ENCODE assay signal across 26 cellular contexts in genomic region chr2:178243961-178244360, GRCh38.
"Had no signal": no experiment of that assay in that cellular context is flagged by ENCODE, and none has a peak within 500 bp of the region (broad histone marks: within the 10 kb centered on the region; RNA-seq: fewer than 3 reads in every experiment).

No MANE protein-coding gene starts in this region.

- H3K4me1 ChIP-seq: left lung had no signal

- ATAC-seq: effector memory CD8-positive, alpha-beta T cell; left cardiac atrium; left lung; mucosa of descending colon; sciatic nerve; stimulated activated effector memory CD8-positive, alpha-beta T cell treated with anti-CD3 and anti-CD28 coated beads, Interleukin-12 subunit alpha, Interleukin-12 subunit beta, amount 100 ng/mL, for 72 hours had no signal

- H3K36me3 Mint-ChIP-seq: mesothelial cell of epicardium; naive B cell; natural killer cell treated with Interleukin-12 subunit alpha and Interleukin-12 subunit beta and Interleukin-15 and Interleukin-18, amount 100 ng/mL, for 72 hours; neural progenitor cell; stimulated activated effector memory CD8-positive, alpha-beta T cell treated with anti-CD3 and anti-CD28 coated beads, Interleukin-12 subunit alpha, Interleukin-12 subunit beta, amount 100 ng/mL, for 72 hours; type B pancreatic cell had no signal

- H3K9me3 Mint-ChIP-seq: effector memory CD8-positive, alpha-beta T cell; mesothelial cell of epicardium; natural killer cell treated with Interleukin-12 subunit alpha and Interleukin-12 subunit beta and Interleukin-15 and Interleukin-18, amount 100 ng/mL, for 72 hours; neural progenitor cell; stimulated activated effector memory CD8-positive, alpha-beta T cell treated with anti-CD3 and anti-CD28 coated beads, Interleukin-12 subunit alpha, Interleukin-12 subunit beta, amount 100 ng/mL, for 72 hours; type B pancreatic cell had no signal

- FAIRE-seq: endometrium, frontal cortex had no signal

- H3K27ac Mint-ChIP-seq: effector memory CD8-positive, alpha-beta T cell; mesothelial cell of epicardium; natural killer cell treated with Interleukin-12 subunit alpha and Interleukin-12 subunit beta and Interleukin-15 and Interleukin-18, amount 100 ng/mL, for 72 hours; neural progenitor cell; progenitor cell of endocrine pancreas; stimulated activated effector memory CD8-positive, alpha-beta T cell treated with anti-CD3 and anti-CD28 coated beads, Interleukin-12 subunit alpha, Interleukin-12 subunit beta, amount 100 ng/mL, for 72 hours; type B pancreatic cell had no signal

- H3K27ac ChIP-seq: hepatocyte, left lung, neural progenitor cell, parathyroid adenoma, stomach, thyroid gland had no signal

- H3K27me3 Mint-ChIP-seq: progenitor cell of endocrine pancreas, type B pancreatic cell had no signal

- H3K36me3 ChIP-seq: left lung, neural progenitor cell, right atrium auricular region, stomach, thyroid gland had no signal

- H3K9me3 ChIP-seq: left lung, mucosa of descending colon, right atrium auricular region, stomach, thyroid gland had no signal

- H3K4me1 Mint-ChIP-seq: naive B cell; stimulated activated effector memory CD8-positive, alpha-beta T cell treated with anti-CD3 and anti-CD28 coated beads, Interleukin-12 subunit alpha, Interleukin-12 subunit beta, amount 100 ng/mL, for 72 hours had no signal

- H3K4me3 Mint-ChIP-seq: effector memory CD8-positive, alpha-beta T cell; mesothelial cell of epicardium; natural killer cell treated with Interleukin-12 subunit alpha and Interleukin-12 subunit beta and Interleukin-15 and Interleukin-18, amount 100 ng/mL, for 72 hours; neural progenitor cell; stimulated activated effector memory CD8-positive, alpha-beta T cell treated with anti-CD3 and anti-CD28 coated beads, Interleukin-12 subunit alpha, Interleukin-12 subunit beta, amount 100 ng/mL, for 72 hours; type B pancreatic cell had no signal

- H3K27me3 ChIP-seq: hepatocyte, left lung, neural progenitor cell, right atrium auricular region, stomach, thyroid gland had no signal

- DNase-seq: cortex of kidney; effector memory CD8-positive, alpha-beta T cell; erythroblast; head of caudate nucleus; left cardiac atrium; left lung; mesenchymal stem cell; mucosa of descending colon; naive B cell; stimulated activated CD4-positive, alpha-beta T cell treated with anti-CD3 and anti-CD28 coated beads, Interleukin-2, amount 100 ng/mL, for 24 hours; stimulated activated CD4-positive, alpha-beta T cell treated with anti-CD3 and anti-CD28 coated beads, Interleukin-4, amount 100 ng/mL, for 24 hours; stimulated activated naive CD4-positive, alpha-beta T cell treated with Interleukin-2 at 50 U/mL for 16 hours; stomach; thyroid gland had no signal

- H3K4me3 ChIP-seq: hepatocyte, left lung, mucosa of descending colon, neural progenitor cell, right atrium auricular region, stomach, thyroid gland had no signal
